Comparison of ENCODE assay signal across 1 cellular context in the genomic region with DNA sequence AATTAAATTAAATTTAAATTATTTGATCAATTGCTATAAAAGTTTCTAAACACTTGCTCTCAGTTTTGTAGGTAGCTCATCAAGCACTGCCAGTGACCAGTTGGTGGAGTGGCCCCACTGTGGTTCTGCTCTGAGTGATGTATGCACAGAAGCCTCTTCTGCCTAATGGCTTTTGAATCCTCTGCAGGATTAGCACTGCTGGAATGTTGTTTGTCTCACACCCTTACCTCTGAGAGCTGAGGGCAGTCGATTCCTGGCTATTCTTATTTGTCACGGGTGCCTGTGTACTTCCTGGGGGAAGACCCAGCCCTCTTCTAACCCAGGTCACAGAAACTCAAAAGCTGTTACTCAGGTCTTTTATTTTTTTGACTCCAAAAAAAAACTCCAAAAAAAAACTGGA.
TF ChIP-seq lines count a peak whose summit lies in the region.

No MANE protein-coding gene starts in this region.

TF ChIP-seq in GM23338, 12 proteins besides CTCF, POLR2A, EP300 and RAD21 (continued from another document):
- 0 out of 2 replicates have a peak, but pooled peaks have one; percentile 53 for TF ChIP-seq ZNF462 (CRISPR knock-in tag; IDR thresholded peaks at IDR 0.05)
- no peak for TF ChIP-seq POLR2AphosphoS5 (IDR thresholded peaks at IDR 0.05; ENCODE audit: low read depth)
- TF ChIP-seq, protein P1, sequence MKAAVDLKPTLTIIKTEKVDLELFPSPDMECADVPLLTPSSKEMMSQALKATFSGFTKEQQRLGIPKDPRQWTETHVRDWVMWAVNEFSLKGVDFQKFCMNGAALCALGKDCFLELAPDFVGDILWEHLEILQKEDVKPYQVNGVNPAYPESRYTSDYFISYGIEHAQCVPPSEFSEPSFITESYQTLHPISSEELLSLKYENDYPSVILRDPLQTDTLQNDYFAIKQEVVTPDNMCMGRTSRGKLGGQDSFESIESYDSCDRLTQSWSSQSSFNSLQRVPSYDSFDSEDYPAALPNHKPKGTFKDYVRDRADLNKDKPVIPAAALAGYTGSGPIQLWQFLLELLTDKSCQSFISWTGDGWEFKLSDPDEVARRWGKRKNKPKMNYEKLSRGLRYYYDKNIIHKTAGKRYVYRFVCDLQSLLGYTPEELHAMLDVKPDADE (IDR thresholded peaks at IDR 0.05) = no peak
- TF ChIP-seq EZH2phosphoT487 (IDR thresholded peaks at IDR 0.05; ENCODE audit: unreplicated experiment) = no peak
